7 cellular contexts compared by ENCODE assay signal in genomic region chr16:79790854-79791253, GRCh38.
"Had no signal": no experiment of that assay in that cellular context is flagged by ENCODE, and none has a peak within 500 bp of the region (broad histone marks: within the 10 kb centered on the region; RNA-seq: fewer than 3 reads in every experiment).

No MANE protein-coding gene starts in this region.

- DNase-seq: IMR-90, KBM-7, KG1 had no signal

- H3K4me3 Mint-ChIP-seq: IgD-negative memory B cell had no signal

- H3K27me3 Mint-ChIP-seq: IgD-negative memory B cell had no signal

- H3K27ac Mint-ChIP-seq: IgD-negative memory B cell had no signal

- H3K4me1 Mint-ChIP-seq: IgD-negative memory B cell had no signal

- H3K36me3 Mint-ChIP-seq: IgD-negative memory B cell had no signal

- H3K27ac ChIP-seq: HL-60, KMS-11 had no signal

- H3K4me3 ChIP-seq: K562 had no signal
